In genomic region chr13:97339019-97339988, GRCh38 we compare ENCODE assay signal across 9 cellular contexts.
DNase-seq lines count a peak whose midpoint lies in the region; ATAC-seq and TF ChIP-seq lines count a peak whose summit lies in the region.
"Had no signal": no experiment of that assay in that cellular context is flagged by ENCODE, and none has a peak within 500 bp of the region (broad histone marks: within the 10 kb centered on the region; RNA-seq: fewer than 3 reads in every experiment).

No MANE protein-coding gene starts in this region.

- no peaks in the 10 kb centered on the region for H3K9me3 Mint-ChIP-seq in CD4-positive, alpha-beta memory T cell

- H3K27me3 ChIP-seq in CD4-positive, alpha-beta memory T cell (ENCODE audit: insufficient read depth, low read length): no peaks in the 10 kb centered on the region
- no peaks in the 10 kb centered on the region for H3K27me3 ChIP-seq in adipocyte (replicated peaks; ENCODE audit: control insufficient read depth, insufficient read depth, low read length)
- no peaks in the 10 kb centered on the region for H3K27me3 ChIP-seq in cardiac muscle cell

- peak overlapping the region; percentile 65 for H3K9ac ChIP-seq in adipocyte (ENCODE audit: low read length)

- intact Hi-C loops in CD4-positive, alpha-beta memory T cell (cut with micrococcal nuclease): no loop called here

- peak overlapping the region in 2 of 8 donors; percentile 4 to 32 for H3K4me3 Mint-ChIP-seq in CD4-positive, alpha-beta memory T cell

- H3K4me1 Mint-ChIP-seq in CD4-positive, alpha-beta memory T cell: peaks cover 7 to 8% (median 8%) of the 10 kb centered on the region in 4 donors

- no peak overlapping the region for H3K27ac ChIP-seq in CD4-positive, alpha-beta memory T cell (ENCODE audit: low read depth, low read length)
- H3K27ac ChIP-seq in cardiac muscle cell: peak overlapping the region; percentile 47

- no peaks in the 10 kb centered on the region for H3K27me3 Mint-ChIP-seq in CD4-positive, alpha-beta memory T cell

- CTCF ChIA-PET in CD4-positive, alpha-beta memory T cell (lab: Charles Lee; ENCODE audit: partially characterized antibody): interaction anchor here (14.1 kb wide), 1 partner anchor 229 kb away, joined by 255 read pairs; no protein-coding TSS in a partner anchor

- H3K36me3 Mint-ChIP-seq in CD4-positive, alpha-beta memory T cell: peaks cover 11 to 22% of the 10 kb centered on the region in 2 donors

- no peak for TF ChIP-seq CTCF in cardiac muscle cell (IDR thresholded peaks at IDR 0.05; ENCODE audit: low read depth, low read length)

- POLR2A ChIA-PET in CD4-positive, alpha-beta memory T cell (lab: Charles Lee; ENCODE audit: partially characterized antibody): no interaction called here

- H3K36me3 ChIP-seq in CD4-positive, alpha-beta memory T cell (ENCODE audit: insufficient read depth, low read length): peaks cover 7% of the 10 kb centered on the region
- H3K36me3 ChIP-seq in adipocyte (ENCODE audit: control insufficient read depth, insufficient read depth, low read length, severe bottlenecking) (peaks cover 51% of the 10 kb centered on the region), cardiac muscle cell (no peaks in the 10 kb centered on the region)

- H3K9me3 ChIP-seq in CD4-positive, alpha-beta memory T cell (ENCODE audit: control insufficient read depth in 1 of 2, low read length in 2 of 2): no peaks in the 10 kb centered on the region
- H3K9me3 ChIP-seq in adipocyte (ENCODE audit: control insufficient read depth, low read length) (no peaks in the 10 kb centered on the region), cardiac muscle cell (ENCODE audit: low read depth) (no peaks in the 10 kb centered on the region)

- no peak overlapping the region for H3K4me3 ChIP-seq in CD4-positive, alpha-beta memory T cell (ENCODE audit: low read length in 2 of 2)
- H3K4me3 ChIP-seq in adipocyte (ENCODE audit: low read length) (peak overlapping the region; percentile 48), cardiac muscle cell (no peak overlapping the region)

- ATAC-seq in GM19397 (IDR thresholded peaks at IDR 0.05; ENCODE audit: unreplicated experiment): no peak

- in situ Hi-C loops in ACHN (cut with HindIII; ENCODE audit: low pct_ligation_motif_present, low pct_unique_long_range_greater_than_20kb, low sequenced_read_pairs): no loop called here

- H3K4me1 ChIP-seq in CD4-positive, alpha-beta memory T cell (ENCODE audit: insufficient read depth, low read length): peaks cover 17% of the 10 kb centered on the region
- peaks cover 31% of the 10 kb centered on the region for H3K4me1 ChIP-seq in adipocyte (ENCODE audit: control insufficient read depth, insufficient read depth, low read length)
- H3K4me1 ChIP-seq in cardiac muscle cell (ENCODE audit: low read depth): no peaks in the 10 kb centered on the region

- peak overlapping the region in 4 of 7 donors; percentile 9 to 75 (median 40) for H3K27ac Mint-ChIP-seq in CD4-positive, alpha-beta memory T cell

- DNase-seq in CD4-positive, alpha-beta memory T cell: no peak
- DNase-seq in adipocyte (ENCODE audit: low read depth): peak; percentile 91
- DNase-seq in cardiac muscle cell (ENCODE audit: low read depth in 1 of 2, low spot score in 1 of 2): peak; percentile 11 to 95
- peak; percentile 25 for DNase-seq in renal cortical epithelial cell (ENCODE audit: low read depth)
- DNase-seq in ACHN: no peak
- no peak for DNase-seq in COLO668 (lab: John Stamatoyannopoulos, UW; ENCODE audit: unreplicated experiment)
- DNase-seq in activated naive CD4-positive, alpha-beta T cell treated with anti-CD3 and anti-CD28 coated beads, Interleukin-2, amount 50 U/mL, for 16 hours: no peak
- DNase-seq: NCI-H226 had no signal

Comparison
In these comparisons a context has a peak if more than half of its experiments do, and no peak if none do; other contexts are left out.
1. DNase-seq: peak in adipocyte (single experiment), cardiac muscle cell (2 of 2) and renal cortical epithelial cell (single experiment); none in CD4-positive, alpha-beta memory T cell (0 of 5), ACHN (single experiment), COLO668 (single experiment) and activated naive CD4-positive, alpha-beta T cell treated with anti-CD3 and anti-CD28 coated beads, Interleukin-2, amount 50 U/mL, for 16 hours (single experiment).